In the genomic region with DNA sequence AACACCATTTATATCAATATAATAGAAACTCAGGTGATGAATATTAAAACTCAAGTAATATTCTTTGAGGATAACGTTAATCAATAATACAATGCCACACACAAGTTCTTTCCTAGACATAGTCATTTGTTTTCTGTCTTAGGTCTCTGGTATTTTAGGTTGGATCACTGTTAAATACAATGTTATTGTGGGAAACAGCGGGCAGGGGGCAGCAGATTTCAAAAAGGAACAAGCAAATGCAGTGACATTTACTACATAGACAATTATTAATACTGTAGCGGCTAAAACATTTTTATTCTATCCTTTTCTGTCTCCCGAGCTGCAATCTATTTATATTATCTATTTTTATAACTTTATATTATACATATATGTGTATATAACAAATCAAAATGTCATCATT, we compare ENCODE assay signal across 9 cellular contexts.
DNase-seq lines count a peak whose midpoint lies in the region; ATAC-seq, FAIRE-seq and TF ChIP-seq lines count a peak whose summit lies in the region.
"Had no signal": no experiment of that assay in that cellular context is flagged by ENCODE, and none has a peak within 500 bp of the region (broad histone marks: within the 10 kb centered on the region; RNA-seq: fewer than 3 reads in every experiment).

No MANE protein-coding gene starts in this region.

- peaks cover 4% of the 10 kb centered on the region for H3K4me1 Mint-ChIP-seq in mesothelial cell of epicardium
- H3K4me1 Mint-ChIP-seq: central memory CD8-positive, alpha-beta T cell had no signal

- no peak overlapping the region for H3K4me3 ChIP-seq in bronchial epithelial cell (ENCODE audit: low read depth, low read length)

- DNase-seq in activated T-cell treated with anti-CD3 and anti-CD28 coated beads, Interleukin-2, amount 50 U/mL, for 48 hours: peak; percentile 15 to 19
- no peak for DNase-seq in activated T-cell treated with anti-CD3 and anti-CD28 coated beads, Interleukin-2, amount 50 U/mL, for 1 hour
- DNase-seq in NCI-H345 treated with DMSO at 0.1 percent for 48 hours (lab: John Stamatoyannopoulos, UW; ENCODE audit: unreplicated experiment) (peak; percentile 35), bronchial epithelial cell (ENCODE audit: low read depth) (peak; percentile 34), mesothelial cell of epicardium (ENCODE audit: low spot score in 2 of 2, unreplicated experiment in 2 of 2) (peak in 1 of 2 experiments; percentile 21)
- DNase-seq in stimulated activated CD4-positive, alpha-beta T cell treated with anti-CD3 and anti-CD28 coated beads, Interleukin-2, amount 100 ng/mL, for 48 hours: no peak

- ATAC-seq in HG02623 (IDR thresholded peaks at IDR 0.05; ENCODE audit: unreplicated experiment) (peak; percentile 53), HG03025 (IDR thresholded peaks at IDR 0.05; ENCODE audit: low FRiP score, unreplicated experiment) (no peak)

- no peaks in the 10 kb centered on the region for H3K36me3 Mint-ChIP-seq in mesothelial cell of epicardium

- H3K9me3 Mint-ChIP-seq in mesothelial cell of epicardium: no peaks in the 10 kb centered on the region

- no peaks in the 10 kb centered on the region for H3K27me3 ChIP-seq in bronchial epithelial cell (ENCODE audit: control insufficient read depth, insufficient read depth, low read length)

- no peak overlapping the region for H3K27ac Mint-ChIP-seq in mesothelial cell of epicardium

- TF ChIP-seq CTCF in bronchial epithelial cell (IDR thresholded peaks at IDR 0.05; ENCODE audit: insufficient read depth, low read length, severe bottlenecking) (peak; percentile 10), mesothelial cell of epicardium (IDR thresholded peaks at IDR 0.05; ENCODE audit: unreplicated experiment) (peak; percentile 58)

- H3K4me3 Mint-ChIP-seq in mesothelial cell of epicardium: no peak overlapping the region
- H3K4me3 Mint-ChIP-seq: central memory CD8-positive, alpha-beta T cell had no signal

- no peaks in the 10 kb centered on the region for H3K36me3 ChIP-seq in bronchial epithelial cell (ENCODE audit: control insufficient read depth, insufficient read depth, low read length)

- FAIRE-seq in bronchial epithelial cell (lab: Jason Lieb, UNC): no peak

- peaks cover 2% of the 10 kb centered on the region for H3K27me3 Mint-ChIP-seq in mesothelial cell of epicardium (ENCODE audit: low read depth)
- H3K27me3 Mint-ChIP-seq: central memory CD8-positive, alpha-beta T cell had no signal

Comparison
In these comparisons a context has a peak if more than half of its experiments do, and no peak if none do; other contexts are left out.
1. DNase-seq: peak in activated T-cell treated with anti-CD3 and anti-CD28 coated beads, Interleukin-2, amount 50 U/mL, for 48 hours (2 of 2), NCI-H345 treated with DMSO at 0.1 percent for 48 hours (single experiment) and bronchial epithelial cell (single experiment); none in activated T-cell treated with anti-CD3 and anti-CD28 coated beads, Interleukin-2, amount 50 U/mL, for 1 hour (single experiment) and stimulated activated CD4-positive, alpha-beta T cell treated with anti-CD3 and anti-CD28 coated beads, Interleukin-2, amount 100 ng/mL, for 48 hours (0 of 2).